In the genomic region with DNA sequence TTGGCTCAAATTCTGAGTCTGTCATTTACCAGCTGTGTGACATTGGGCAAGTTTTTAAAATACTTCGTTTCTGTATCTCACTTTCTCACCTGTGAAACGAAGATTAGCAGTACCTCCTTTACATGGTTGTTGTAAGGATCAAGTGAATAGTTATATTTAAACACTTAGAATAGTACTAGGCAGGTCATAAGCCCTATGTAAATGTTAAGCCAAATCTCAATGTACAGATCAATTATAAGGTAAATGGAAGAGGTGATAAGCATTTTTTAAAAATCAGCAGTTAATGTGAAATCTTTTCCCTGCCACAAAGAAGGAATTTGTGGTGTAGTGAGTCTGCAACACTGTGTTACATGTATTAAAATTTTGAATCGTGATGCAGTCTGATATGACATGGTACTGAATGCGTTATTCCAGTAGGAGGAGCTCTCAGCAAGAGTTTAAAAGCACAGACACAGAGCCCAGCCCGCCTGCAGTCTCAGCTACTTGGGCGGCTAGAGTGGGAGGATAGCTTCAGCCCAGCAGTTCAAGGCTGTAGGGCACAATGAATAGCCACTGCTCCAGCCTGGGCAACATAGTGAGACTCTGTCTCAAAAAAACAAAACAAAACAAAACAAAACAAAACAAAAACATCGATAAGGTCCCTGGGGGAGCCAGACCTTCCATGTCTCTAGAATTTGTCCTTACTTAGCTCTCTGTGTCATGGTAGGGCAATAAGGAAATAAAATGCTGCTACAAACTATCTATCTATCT, we compare ENCODE assay signal across 8 cellular contexts. TPM values are rescaled to one million over a fixed set of nuclear protein-coding genes. Genes with fewer than 3 reads are reported as not detected.
DNase-seq lines count a peak whose midpoint lies in the region; ATAC-seq and TF ChIP-seq lines count a peak whose summit lies in the region.

No MANE protein-coding gene starts in this region.

- ATAC-seq in GM21576 (IDR thresholded peaks at IDR 0.05; ENCODE audit: unreplicated experiment) (peak; percentile 89), IMR-90 (ENCODE audit: low read depth) (peak; percentile 99)
- peak; percentile 96 to 97 for ATAC-seq in activated T-cell treated with anti-CD3 and anti-CD28 coated beads, Interleukin-2, amount 50 U/mL, for 72 hours (replicated peaks in 1 of 2)

- H3K4me3 ChIP-seq in IMR-90 (ENCODE audit: insufficient read depth, low read depth, low read length), result no peak overlapping the region
- no peak overlapping the region for H3K4me3 ChIP-seq in OCI-LY1 (ENCODE audit: low read depth, low read length, poor library complexity, severe bottlenecking)
- no peak overlapping the region for H3K4me3 ChIP-seq in foreskin fibroblast (ENCODE audit: low read depth in 1 of 2, low read length in 2 of 2)
- H3K4me3 ChIP-seq in ovary, result no peak overlapping the region

- H3K36me3 Mint-ChIP-seq in activated T-cell treated with anti-CD3 and anti-CD28 coated beads, Interleukin-2, amount 50 U/mL, for 72 hours (ENCODE audit: insufficient read depth in 2 of 2), result no peaks in the 10 kb centered on the region

- H3K9me1 ChIP-seq in IMR-90 (ENCODE audit: insufficient read depth, low read length), result no peaks in the 10 kb centered on the region

- BruUV-seq in IMR-90 (replicated peaks; lab: Mats Ljungman, UMichigan), result no TSS peak

- H3K4me1 Mint-ChIP-seq in activated T-cell treated with anti-CD3 and anti-CD28 coated beads, Interleukin-2, amount 50 U/mL, for 72 hours (ENCODE audit: low read depth), result peaks cover 21% of the 10 kb centered on the region

- H4K20me1 ChIP-seq in IMR-90 (ENCODE audit: insufficient read depth, low read length) (no peaks in the 10 kb centered on the region), OCI-LY1 (ENCODE audit: insufficient read depth, low read length) (no peaks in the 10 kb centered on the region)

- no peaks in the 10 kb centered on the region for H3K27me3 ChIP-seq in IMR-90 (ENCODE audit: control insufficient read depth, insufficient read depth, low read length)
- H3K27me3 ChIP-seq in OCI-LY1 (ENCODE audit: insufficient read depth, low read length), result no peaks in the 10 kb centered on the region
- H3K27me3 ChIP-seq in ovary, result no peaks in the 10 kb centered on the region

- H3K4me1 ChIP-seq in IMR-90 (ENCODE audit: control insufficient read depth, insufficient read depth, low read length) (peaks cover 2% of the 10 kb centered on the region), OCI-LY1 (ENCODE audit: insufficient read depth, low read length, severe bottlenecking) (no peaks in the 10 kb centered on the region), ovary (ENCODE audit: insufficient read depth) (no peaks in the 10 kb centered on the region)

- no peak overlapping the region for H3K14ac ChIP-seq in IMR-90 (replicated peaks; ENCODE audit: low read depth, low read length)

- peak; percentile 87 for TF ChIP-seq CTCF in IMR-90 (conservative IDR thresholded peaks at IDR 0.05; ENCODE audit: low read depth, low read length)
- TF ChIP-seq CTCF in OCI-LY1 (IDR thresholded peaks at IDR 0.05; ENCODE audit: low read length), result peak; percentile 89
- peak; percentile 69 for TF ChIP-seq CTCF in foreskin fibroblast (IDR thresholded peaks at IDR 0.05; ENCODE audit: low read depth, low read length)
- peak in 2 of 3 donors; percentile 21 to 33 for TF ChIP-seq CTCF in ovary (IDR thresholded peaks at IDR 0.05)

- H3K56ac ChIP-seq in IMR-90 (ENCODE audit: extremely low read depth, insufficient read depth, low read length), result no peak overlapping the region

- no peak overlapping the region for H2BK5ac ChIP-seq in IMR-90 (ENCODE audit: low read depth, low read length, poor library complexity, severe bottlenecking)

- no peak overlapping the region for H4K5ac ChIP-seq in IMR-90 (ENCODE audit: low read depth, low read length)

- no peak overlapping the region for H2AFZ ChIP-seq in IMR-90 (replicated peaks; ENCODE audit: low read length, poor library complexity)
- no peak overlapping the region for H2AFZ ChIP-seq in OCI-LY1 (ENCODE audit: low read length)

- CTCF ChIA-PET in IMR-90 (lab: Yijun Ruan, JAX), result interaction anchor here (0.5 to 1.7 kb wide), 13 partner anchors 8 to 1012 kb away, joined by 3 to 12 read pairs (median 4); partner anchors contain the start of gene SYTL3

- H3K23ac ChIP-seq in IMR-90 (ENCODE audit: low read depth, low read length), result no peak overlapping the region

- dilution Hi-C loops in IMR-90 (cut with HindIII; ENCODE audit: low sequenced_read_pairs, unreplicated experiment), result no loop called here

- H2AK5ac ChIP-seq in IMR-90 (ENCODE audit: low read depth, low read length), result no peak overlapping the region

- H3K18ac ChIP-seq in IMR-90 (ENCODE audit: low read depth, low read length), result no peak overlapping the region

- no peak for TF ChIP-seq EP300 in ovary (IDR thresholded peaks at IDR 0.05)

- no peak overlapping the region for H2BK15ac ChIP-seq in IMR-90 (ENCODE audit: low read depth, low read length)

- no peak overlapping the region for H3K4ac ChIP-seq in IMR-90 (ENCODE audit: low read depth, low read length)

- peak; percentile 86 for TF ChIP-seq RAD21 in IMR-90 (IDR thresholded peaks at IDR 0.05; ENCODE audit: low read length)

- H3K27ac Mint-ChIP-seq in activated T-cell treated with anti-CD3 and anti-CD28 coated beads, Interleukin-2, amount 50 U/mL, for 72 hours, result no peak overlapping the region

- H2BK20ac ChIP-seq in IMR-90 (ENCODE audit: low read depth, low read length), result 0 out of 2 replicates have a peak overlapping the region, but pooled peaks have one; percentile 38

- H3K79me1 ChIP-seq in IMR-90 (ENCODE audit: low read depth in 1 of 2, low read length in 2 of 2), result no peaks in the 10 kb centered on the region

- no peak overlapping the region for H2BK120ac ChIP-seq in IMR-90 (ENCODE audit: low read depth, low read length)

- in situ Hi-C loops in G401 (cut with HindIII; ENCODE audit: low sequenced_read_pairs) (no loop called here), IMR-90 (cut with MboI; ENCODE audit: low sequenced_read_pairs) (loop anchor here (10.0 to 25.0 kb wide), 3 partner anchors 481 to 898 kb away; no protein-coding TSS in a partner anchor)

- no peak overlapping the region for H3K27ac ChIP-seq in IMR-90 (ENCODE audit: insufficient read depth, low read length)
- H3K27ac ChIP-seq in OCI-LY1 (ENCODE audit: low read depth, low read length, poor library complexity, severe bottlenecking), result no peak overlapping the region
- no peak overlapping the region for H3K27ac ChIP-seq in ovary

- 0% methylated on average over 1 of the region's 7 CpGs; no CpG with 5 or more reads in 1 of the 2 experiments for WGBS in IMR-90 (ENCODE audit: extremely low coverage in 2 of 2, insufficient read length in 1 of 2), 2 experiments
- 1 to 7% (median 5%) methylated on average over 7 of the region's 7 CpGs for WGBS in ovary, 3 donors

- H3K9me3 Mint-ChIP-seq in activated T-cell treated with anti-CD3 and anti-CD28 coated beads, Interleukin-2, amount 50 U/mL, for 72 hours, result no peaks in the 10 kb centered on the region

- no peaks in the 10 kb centered on the region for H3K36me3 ChIP-seq in IMR-90 (ENCODE audit: control insufficient read depth, insufficient read depth, low read length)
- no peaks in the 10 kb centered on the region for H3K36me3 ChIP-seq in OCI-LY1 (ENCODE audit: insufficient read depth, low read length)
- no peaks in the 10 kb centered on the region for H3K36me3 ChIP-seq in ovary

- intact Hi-C loops in IMR-90 (cut with micrococcal nuclease), result loop anchor here (1.0 kb wide), 1 partner anchor 391 kb away; no protein-coding TSS in a partner anchor
- intact Hi-C loops in ovary (cut with DNase I), result no loop called here

- H4K8ac ChIP-seq in IMR-90 (ENCODE audit: low read depth in 2 of 2, low read length in 2 of 2), result no peak overlapping the region

- DNase-seq in G401 (ENCODE audit: low spot score), result peak; percentile 84
- peak; percentile 83 for DNase-seq in IMR-90
- DNase-seq in activated T-cell treated with anti-CD3 and anti-CD28 coated beads, Interleukin-2, amount 50 U/mL, for 72 hours, result peak; percentile 61 to 63
- peak; percentile 76 to 90 for DNase-seq in foreskin fibroblast
- peak in 4 of 5 donors; percentile 36 to 62 (median 39) for DNase-seq in ovary
- DNase-seq in GM19240 (ENCODE audit: insufficient read length, low spot score), result no peak

- no peak overlapping the region for H3K4me3 Mint-ChIP-seq in activated T-cell treated with anti-CD3 and anti-CD28 coated beads, Interleukin-2, amount 50 U/mL, for 72 hours

- TF ChIP-seq POLR2A in IMR-90 (IDR thresholded peaks at IDR 0.05; ENCODE audit: low read depth, low read length) (no peak), ovary (IDR thresholded peaks at IDR 0.05) (no peak)

- no peak overlapping the region for H4K91ac ChIP-seq in IMR-90 (ENCODE audit: insufficient read depth, low read depth, low read length)

- peak overlapping the region; percentile 2 for H2AK9ac ChIP-seq in IMR-90 (replicated peaks; ENCODE audit: low read depth, low read length, poor library complexity)

- H3F3A ChIP-seq in OCI-LY1 (ENCODE audit: insufficient read depth, low read length), result no peaks in the 10 kb centered on the region

- H3K9me2 ChIP-seq in OCI-LY1 (ENCODE audit: low read depth, low read length), result no peaks in the 10 kb centered on the region

- no peaks in the 10 kb centered on the region for H3K79me2 ChIP-seq in OCI-LY1 (ENCODE audit: insufficient read depth, low read length)

- POLR2A ChIA-PET in IMR-90 (lab: Charles Lee; ENCODE audit: unreplicated experiment), result no interaction called here

- H3K27me3 Mint-ChIP-seq in activated T-cell treated with anti-CD3 and anti-CD28 coated beads, Interleukin-2, amount 50 U/mL, for 72 hours (ENCODE audit: low read depth), result peaks cover under 1% of the 10 kb centered on the region

- 0 out of 2 replicates have a peak, but pooled peaks cover 2% of the 10 kb centered on the region for H3K9me3 ChIP-seq in IMR-90 (ENCODE audit: control insufficient read depth, insufficient read depth, low read length)
- H3K9me3 ChIP-seq in OCI-LY1 (ENCODE audit: low read length), result no peaks in the 10 kb centered on the region
- no peaks in the 10 kb centered on the region for H3K9me3 ChIP-seq in ovary

- H3K4me2 ChIP-seq in IMR-90 (ENCODE audit: low read depth, low read length) (no peak overlapping the region), OCI-LY1 (ENCODE audit: low read length) (no peak overlapping the region)

- H3K9ac ChIP-seq in IMR-90 (ENCODE audit: low read depth, low read length) (no peak overlapping the region), OCI-LY1 (ENCODE audit: low read length) (no peak overlapping the region)

RNA-seq across cellular contexts. Expression of gene GTF2H5, which starts 46.0 kb away (rescaled TPM):
- total RNA-seq in G401 (2014; rRNA removed; shearing (Covaris generic)), result 5.7 and 6.2 TPM in 2 replicates
- total RNA-seq in IMR-90 (2012; rRNA removed), result 3.9 and 6.1 TPM in 2 replicates
- polyA plus RNA-seq in IMR-90 (2012; rRNA removed), result 8.4 and 8.5 TPM in 2 replicates
- polyA plus RNA-seq in IMR-90 (2012; cell fraction: cytosol; rRNA removed), result 1.2 and 3.1 TPM in 2 replicates
- 0.39 and 3.2 TPM in 2 replicates for polyA plus RNA-seq in IMR-90 (2012; cell fraction: nucleus; rRNA removed; ENCODE audit: low replicate concordance)
- 10 to 100 TPM; 20.7 to 23.9 TPM for total RNA-seq in activated T-cell treated with anti-CD3 and anti-CD28 coated beads, Interleukin-2, amount 50 U/mL, for 72 hours
- 10 to 100 TPM in 5 of 7 donors, 1 to 10 TPM in 2; 2.1 to 22.3 (median 18.0) TPM for total RNA-seq in ovary
- polyA plus RNA-seq in ovary, result 10 to 100 TPM in 1 of 2 donors, 1 to 10 TPM in 1; 7.4 to 31.2 TPM

RNA-seq across cellular contexts. Expression of gene SERAC1, which starts 46.0 kb away (rescaled TPM):
- total RNA-seq in G401 (2014; rRNA removed; shearing (Covaris generic)), result 10.6 and 16.8 TPM in 2 replicates
- total RNA-seq in IMR-90 (2012; rRNA removed), result 15.6 and 16.9 TPM in 2 replicates
- 6.7 and 7.7 TPM in 2 replicates for polyA plus RNA-seq in IMR-90 (2012; rRNA removed)
- polyA plus RNA-seq in IMR-90 (2012; cell fraction: cytosol; rRNA removed), result 1.6 and 1.7 TPM in 2 replicates
- polyA plus RNA-seq in IMR-90 (2012; cell fraction: nucleus; rRNA removed; ENCODE audit: low replicate concordance), result 2.2 and 13.6 TPM in 2 replicates
- total RNA-seq in activated T-cell treated with anti-CD3 and anti-CD28 coated beads, Interleukin-2, amount 50 U/mL, for 72 hours, result 1 to 10 TPM; 6.0 to 8.6 TPM
- total RNA-seq in ovary, result 10 to 100 TPM in 1 of 7 donors, 1 to 10 TPM in 6; 3.9 to 11.9 (median 6.3) TPM
- 1 to 10 TPM; 3.7 to 9.0 TPM for polyA plus RNA-seq in ovary

Comparison
In these comparisons a context has a peak if more than half of its experiments do, and no peak if none do; other contexts are left out.
1. CTCF ChIP-seq: peak in every context shown above with its lines; median percentile 89 in OCI-LY1; 87 in IMR-90; 69 in foreskin fibroblast; 27 in ovary.